Comparison of ENCODE assay signal across 18 cellular contexts in the genomic region with DNA sequence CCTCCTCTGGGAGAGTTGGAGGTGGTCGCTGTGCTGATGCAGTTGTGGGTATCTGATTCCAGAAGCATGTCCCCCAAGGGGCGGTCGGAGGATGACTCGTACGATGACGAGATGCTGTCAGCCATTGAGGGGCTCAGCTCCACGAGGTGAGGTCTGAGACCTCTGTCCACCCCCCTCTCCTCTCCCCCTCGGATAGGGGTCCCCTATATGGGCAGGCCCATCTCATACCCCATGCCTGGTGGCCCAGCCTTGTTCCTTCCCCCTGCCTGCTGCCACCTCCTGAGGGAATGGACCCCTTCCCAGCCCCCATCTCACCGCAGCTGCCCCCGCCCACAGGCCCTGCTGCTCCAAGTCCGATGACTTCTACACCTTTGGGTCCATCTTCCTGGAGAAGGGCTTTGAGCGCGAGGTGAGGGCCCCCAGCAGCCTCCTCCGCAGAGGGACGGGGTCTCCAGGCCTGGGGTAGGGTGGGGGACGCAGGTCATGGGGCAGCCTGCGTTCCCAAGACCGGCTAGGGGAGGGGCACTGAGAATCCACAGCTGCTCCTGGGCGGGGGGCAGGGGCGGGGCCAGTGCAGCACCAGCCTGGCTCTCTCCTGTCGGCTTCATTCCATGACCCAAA. TPM values are rescaled to one million over a fixed set of nuclear protein-coding genes. Genes with fewer than 3 reads are reported as not detected.
DNase-seq lines count a peak whose midpoint lies in the region; ATAC-seq, FAIRE-seq and TF ChIP-seq lines count a peak whose summit lies in the region.
"Had no signal": no experiment of that assay in that cellular context is flagged by ENCODE, and none has a peak within 500 bp of the region (broad histone marks: within the 10 kb centered on the region; RNA-seq: fewer than 3 reads in every experiment).

No MANE protein-coding gene starts in this region.

- H3K27ac Mint-ChIP-seq in activated CD4-positive, alpha-beta T cell treated with anti-CD3 and anti-CD28 coated beads for 36 hours: no peak overlapping the region
- no peak overlapping the region for H3K27ac Mint-ChIP-seq in progenitor cell of endocrine pancreas
- no peak overlapping the region for H3K27ac Mint-ChIP-seq in T-helper 17 cell
- peak overlapping the region in 1 of 7 donors; percentile 37 for H3K27ac Mint-ChIP-seq in CD4-positive, alpha-beta memory T cell
- H3K27ac Mint-ChIP-seq: brain had no signal

- no peak overlapping the region for H3K9ac ChIP-seq in H1 (replicated peaks in 1 of 4; ENCODE audit: extremely low read depth in 1 of 4, low read depth in 3 of 4, low read length in 3 of 4)

- CTCF ChIA-PET in activated CD4-positive, alpha-beta T cell treated with anti-CD3 and anti-CD28 coated beads for 36 hours (lab: Charles Lee): interaction anchor here (0.6 to 1.4 kb wide), 2 partner anchors 45 to 94 kb away, joined by 3 to 4 read pairs; no protein-coding TSS in a partner anchor
- CTCF ChIA-PET in H1 (lab: Charles Lee; ENCODE audit: partially characterized antibody): interaction anchor here (0.7 to 1.2 kb wide), 7 partner anchors 9 to 288 kb away, joined by 3 to 4 read pairs (median 3); no protein-coding TSS in a partner anchor
- CTCF ChIA-PET in CD4-positive, alpha-beta memory T cell (lab: Charles Lee; ENCODE audit: partially characterized antibody): interaction anchor here (2.0 kb wide), 1 partner anchor 40 kb away, joined by 7 read pairs; a partner anchor contains a TSS

- TF ChIP-seq POLR2A in GM12892 (IDR thresholded peaks at IDR 0.05; ENCODE audit: low read depth, low read length) (no peak), H1 (IDR thresholded peaks at IDR 0.05; ENCODE audit: control extremely low read depth in 1 of 2, low read depth in 2 of 2, low read length in 2 of 2) (no peak), esophagus muscularis mucosa (IDR thresholded peaks at IDR 0.05; ENCODE audit: low read depth) (no peak)

- intact Hi-C loops in activated CD4-positive, alpha-beta T cell treated with anti-CD3 and anti-CD28 coated beads for 36 hours (cut with DNase I, micrococcal nuclease): no loop called here
- intact Hi-C loops in esophagus muscularis mucosa (cut with DNase I): no loop called here
- intact Hi-C loops in CD4-positive, alpha-beta memory T cell (cut with micrococcal nuclease): no loop called here

- no peak overlapping the region for H2AK5ac ChIP-seq in H1 (ENCODE audit: low read depth, low read length)

- H3K4me1 ChIP-seq in H1 (replicated peaks in 1 of 4; ENCODE audit: control insufficient read depth in 3 of 4, insufficient read depth in 4 of 4, low read length in 3 of 4) (no peaks in the 10 kb centered on the region; a peak in 1 of 7 replicates), esophagus muscularis mucosa (peaks cover 3 to 25% (median 22%) of the 10 kb centered on the region in 4 donors)
- H3K4me1 ChIP-seq in CD4-positive, alpha-beta memory T cell (ENCODE audit: insufficient read depth, low read length): no peaks in the 10 kb centered on the region
- H3K4me1 ChIP-seq: foreskin keratinocyte, pancreas, SJCRH30 had no signal

- H2BK5ac ChIP-seq in H1 (ENCODE audit: low read depth, low read length): no peak overlapping the region

- H3K36me3 ChIP-seq in H1 (ENCODE audit: control insufficient read depth in 2 of 4, insufficient read depth in 4 of 4, low read length in 3 of 4): no peaks in the 10 kb centered on the region
- peaks cover 0 to 23% (median 2%) of the 10 kb centered on the region in 4 donors for H3K36me3 ChIP-seq in esophagus muscularis mucosa
- H3K36me3 ChIP-seq in CD4-positive, alpha-beta memory T cell (ENCODE audit: insufficient read depth, low read length): peaks cover 81% of the 10 kb centered on the region
- H3K36me3 ChIP-seq: BE2C, pancreas, SJCRH30 had no signal

- no peak overlapping the region for H2BK12ac ChIP-seq in H1 (ENCODE audit: low read depth, low read length)

- no peak for TF ChIP-seq RAD21 in H1 (IDR thresholded peaks at IDR 0.05 in 1 of 2, conservative IDR thresholded peaks at IDR 0.05 in 1 of 2; ENCODE audit: low read depth in 2 of 2, low read length in 2 of 2)

- H3K36me3 Mint-ChIP-seq in activated CD4-positive, alpha-beta T cell treated with anti-CD3 and anti-CD28 coated beads for 36 hours (ENCODE audit: low read depth): peaks cover 17% of the 10 kb centered on the region
- H3K36me3 Mint-ChIP-seq in progenitor cell of endocrine pancreas (ENCODE audit: insufficient read depth) (no peaks in the 10 kb centered on the region), T-helper 17 cell (ENCODE audit: low read depth) (peaks cover under 1% of the 10 kb centered on the region)
- H3K36me3 Mint-ChIP-seq in CD4-positive, alpha-beta memory T cell: peaks cover 17 to 56% of the 10 kb centered on the region in 2 donors
- H3K36me3 Mint-ChIP-seq: activated naive CD4-positive, alpha-beta T cell treated with anti-CD3 and anti-CD28 coated beads, Interleukin-2, amount 50 U/mL, for 72 hours; brain had no signal

- H3K9me3 ChIP-seq in H1 (ENCODE audit: insufficient read depth in 2 of 2, low read depth in 1 of 2, low read length in 1 of 2) (no peaks in the 10 kb centered on the region; a peak in 1 of 4 replicates), esophagus muscularis mucosa (no peaks in the 10 kb centered on the region), T-helper 17 cell (ENCODE audit: control insufficient read depth, low read length, poor library complexity, severe bottlenecking) (no peaks in the 10 kb centered on the region)
- no peaks in the 10 kb centered on the region for H3K9me3 ChIP-seq in CD4-positive, alpha-beta memory T cell (ENCODE audit: control insufficient read depth in 1 of 2, low read length in 2 of 2)
- H3K9me3 ChIP-seq: BE2C, pancreas, SJCRH30 had no signal

- H2BK20ac ChIP-seq in H1 (ENCODE audit: low read length): no peak overlapping the region

- no peak overlapping the region for H3K4ac ChIP-seq in H1 (replicated peaks; ENCODE audit: insufficient read length, low read depth, low read length)

- H3K27me3 Mint-ChIP-seq in activated CD4-positive, alpha-beta T cell treated with anti-CD3 and anti-CD28 coated beads for 36 hours: no peaks in the 10 kb centered on the region
- H3K27me3 Mint-ChIP-seq in progenitor cell of endocrine pancreas: no peaks in the 10 kb centered on the region
- no peaks in the 10 kb centered on the region for H3K27me3 Mint-ChIP-seq in T-helper 17 cell
- H3K27me3 Mint-ChIP-seq in CD4-positive, alpha-beta memory T cell: no peaks in the 10 kb centered on the region
- H3K27me3 Mint-ChIP-seq: brain had no signal

- H3K9me3 Mint-ChIP-seq in activated CD4-positive, alpha-beta T cell treated with anti-CD3 and anti-CD28 coated beads for 36 hours (ENCODE audit: low read depth): no peaks in the 10 kb centered on the region
- no peaks in the 10 kb centered on the region for H3K9me3 Mint-ChIP-seq in progenitor cell of endocrine pancreas (ENCODE audit: low read depth)
- no peaks in the 10 kb centered on the region for H3K9me3 Mint-ChIP-seq in CD4-positive, alpha-beta memory T cell
- H3K9me3 Mint-ChIP-seq: activated naive CD4-positive, alpha-beta T cell treated with anti-CD3 and anti-CD28 coated beads, Interleukin-2, amount 50 U/mL, for 72 hours; brain had no signal

- no peak overlapping the region; the same call in 1 of the 2 replicates for H3K18ac ChIP-seq in H1 (ENCODE audit: extremely low read depth, low read length)

- H4K20me1 ChIP-seq in H1 (replicated peaks in 1 of 2; ENCODE audit: control insufficient read depth in 1 of 2, insufficient read depth in 2 of 2, low read length in 2 of 2): no peaks in the 10 kb centered on the region

- no peak for TF ChIP-seq CTCF in H1 (IDR thresholded peaks at IDR 0.05; ENCODE audit: control extremely low read depth in 1 of 3, insufficient read depth in 1 of 3, low read depth in 1 of 3, low read length in 3 of 3)
- no peak for TF ChIP-seq CTCF in progenitor cell of endocrine pancreas (IDR thresholded peaks at IDR 0.05; ENCODE audit: unreplicated experiment)
- TF ChIP-seq CTCF in esophagus muscularis mucosa (IDR thresholded peaks at IDR 0.05): no peak

- H3K4me3 ChIP-seq in H1 (ENCODE audit: extremely low read depth in 1 of 4, insufficient read depth in 2 of 4, low read depth in 3 of 4, low read length in 4 of 4) (no peak overlapping the region), esophagus muscularis mucosa (no peak overlapping the region)
- no peak overlapping the region for H3K4me3 ChIP-seq in CD4-positive, alpha-beta memory T cell (ENCODE audit: low read length in 2 of 2)
- H3K4me3 ChIP-seq: pancreas, SJCRH30 had no signal

- H3K23ac ChIP-seq in H1 (ENCODE audit: insufficient read length): no peak overlapping the region

- H3K79me1 ChIP-seq in H1 (ENCODE audit: low read depth, low read length): no peaks in the 10 kb centered on the region

- H2BK120ac ChIP-seq in H1 (replicated peaks; ENCODE audit: low read depth, low read length): no peak overlapping the region

- H4K8ac ChIP-seq in H1 (ENCODE audit: extremely low read depth, insufficient read depth, low read length): peak overlapping the region; percentile 51

- no peak overlapping the region for H4K5ac ChIP-seq in H1 (ENCODE audit: insufficient read length, low read depth, low read length)

- H3K27ac ChIP-seq in H1 (ENCODE audit: low read depth, low read length) (no peak overlapping the region), esophagus muscularis mucosa (replicated peaks in 1 of 4) (no peak overlapping the region)
- H3K27ac ChIP-seq in CD4-positive, alpha-beta memory T cell (ENCODE audit: low read depth, low read length): no peak overlapping the region
- H3K27ac ChIP-seq: foreskin keratinocyte, pancreas, SJCRH30 had no signal

- no peak for ATAC-seq in activated CD4-positive, alpha-beta T cell treated with anti-CD3 and anti-CD28 coated beads for 36 hours
- no peak for ATAC-seq in T-helper 17 cell
- ATAC-seq: activated naive CD4-positive, alpha-beta T cell treated with anti-CD3 and anti-CD28 coated beads, Interleukin-2, amount 50 U/mL, for 72 hours; foreskin keratinocyte; pancreas had no signal

- H3K4me1 Mint-ChIP-seq in activated CD4-positive, alpha-beta T cell treated with anti-CD3 and anti-CD28 coated beads for 36 hours: peaks cover 2% of the 10 kb centered on the region
- H3K4me1 Mint-ChIP-seq in progenitor cell of endocrine pancreas (ENCODE audit: low read depth) (peaks cover 11% of the 10 kb centered on the region), T-helper 17 cell (peaks cover 11% of the 10 kb centered on the region)
- H3K4me1 Mint-ChIP-seq in CD4-positive, alpha-beta memory T cell: peaks cover 0 to 11% (median 4%) of the 10 kb centered on the region in 4 donors

- 90% methylated on average over 15 of the region's 21 CpGs; no CpG with 5 or more reads in 1 of the 2 experiments for WGBS in H1 (ENCODE audit: extremely low coverage in 1 of 2, insufficient coverage in 1 of 2, insufficient read length in 1 of 2, insufficient replicate concordance in 2 of 2, low coverage in 1 of 2, low lambda C conversion rate in 2 of 2, missing lambda C conversion rate in 1 of 2), 2 experiments
- WGBS in esophagus muscularis mucosa: 83% methylated on average over 18 of the region's 21 CpGs

- H3K4me3 Mint-ChIP-seq in activated CD4-positive, alpha-beta T cell treated with anti-CD3 and anti-CD28 coated beads for 36 hours: no peak overlapping the region
- no peak overlapping the region for H3K4me3 Mint-ChIP-seq in progenitor cell of endocrine pancreas (ENCODE audit: low read depth)
- no peak overlapping the region for H3K4me3 Mint-ChIP-seq in T-helper 17 cell
- H3K4me3 Mint-ChIP-seq in CD4-positive, alpha-beta memory T cell: no peak overlapping the region
- H3K4me3 Mint-ChIP-seq: brain had no signal

- H3K14ac ChIP-seq in H1 (ENCODE audit: insufficient read length): no peak overlapping the region

- POLR2A ChIA-PET in activated CD4-positive, alpha-beta T cell treated with anti-CD3 and anti-CD28 coated beads for 36 hours (lab: Charles Lee): no interaction called here
- POLR2A ChIA-PET in H1 (lab: Charles Lee; ENCODE audit: partially characterized antibody): interaction anchor here (0.8 to 1.2 kb wide), 3 partner anchors 11 to 154 kb away, joined by 3 to 4 read pairs (median 3); no protein-coding TSS in a partner anchor
- POLR2A ChIA-PET in CD4-positive, alpha-beta memory T cell (lab: Charles Lee; ENCODE audit: partially characterized antibody): interaction anchor here (0.8 to 3.2 kb wide), 5 partner anchors 8 to 38 kb away, joined by 3 to 8 read pairs (median 4); no protein-coding TSS in a partner anchor

- TF ChIP-seq EP300 in H1 (IDR thresholded peaks at IDR 0.05; ENCODE audit: borderline replicate concordance in 1 of 2, low read depth in 2 of 2, low read length in 2 of 2): no peak
- TF ChIP-seq EP300 in esophagus muscularis mucosa (IDR thresholded peaks at IDR 0.05): no peak

- H3K56ac ChIP-seq in H1 (replicated peaks; ENCODE audit: insufficient read length, low read depth, low read length): no peak overlapping the region

- no peak overlapping the region for H2AFZ ChIP-seq in H1 (ENCODE audit: low read length)

- FAIRE-seq in GM12892 (lab: Jason Lieb, UNC): no peak
- FAIRE-seq in H1 (lab: Jason Lieb, UNC): no peak
- FAIRE-seq: D721Med, pancreas had no signal

- no peaks in the 10 kb centered on the region for H3K79me2 ChIP-seq in H1 (ENCODE audit: control insufficient read depth in 1 of 2, insufficient read depth in 2 of 2, low read length in 2 of 2)

- DNase-seq in activated CD4-positive, alpha-beta T cell treated with anti-CD3 and anti-CD28 coated beads for 36 hours: peak; percentile 5
- no peak for DNase-seq in activated CD4-positive, alpha-beta T cell treated with anti-CD3 and anti-CD28 coated beads, Interleukin-2, amount 50 U/mL, for 48 hours
- DNase-seq in GM12892 (ENCODE audit: insufficient read length) (peak; percentile 19), H1 (ENCODE audit: low read depth in 1 of 2, low spot score in 2 of 2) (no peak), progenitor cell of endocrine pancreas (ENCODE audit: low spot score, unreplicated experiment) (peak; percentile 6), esophagus muscularis mucosa (ENCODE audit: extremely low spot score) (no peak), T-helper 17 cell (no peak)
- DNase-seq in CD4-positive, alpha-beta memory T cell: no peak
- DNase-seq: BE2C; foreskin keratinocyte; NCI-H1417; NCI-H69; stimulated activated CD4-positive, alpha-beta T cell treated with anti-CD3 and anti-CD28 coated beads, Interleukin-4, amount 100 ng/mL, for 24 hours had no signal

- no peak overlapping the region for H4K91ac ChIP-seq in H1 (replicated peaks; ENCODE audit: insufficient read length, low read length)

- H2BK15ac ChIP-seq in H1 (ENCODE audit: low read length): no peak overlapping the region

- H3K27me3 ChIP-seq in H1 (replicated peaks in 1 of 4; ENCODE audit: control insufficient read depth in 3 of 4, extremely low read depth in 1 of 4, insufficient read depth in 3 of 4, low read length in 3 of 4) (no peaks in the 10 kb centered on the region), esophagus muscularis mucosa (no peaks in the 10 kb centered on the region)
- H3K27me3 ChIP-seq in CD4-positive, alpha-beta memory T cell (ENCODE audit: insufficient read depth, low read length): no peaks in the 10 kb centered on the region
- H3K27me3 ChIP-seq: BE2C, foreskin keratinocyte, pancreas, SJCRH30 had no signal

- H3K23me2 ChIP-seq in H1 (ENCODE audit: low read depth, low read length): no peaks in the 10 kb centered on the region

- no peak overlapping the region for H3K4me2 ChIP-seq in H1 (ENCODE audit: insufficient read depth in 1 of 2, low read depth in 2 of 2, low read length in 2 of 2)

RNA-seq across cellular contexts. Expression of a gene that starts 39.2 kb away (rescaled TPM):
- total RNA-seq in activated CD4-positive, alpha-beta T cell treated with anti-CD3 and anti-CD28 coated beads for 36 hours: 10 to 100 TPM; 51.8 to 85.3 TPM
- polyA plus RNA-seq in GM12892 (2012; ENCODE audit: missing spikeins): 21.9 TPM
- total RNA-seq in H1 (2021; fragmentation: NEBNext Ultra II Directional; extraction: Animal tissue kit (Norgen Biotek cat#: 25700)): 4.7 and 5.1 TPM in 2 replicates
- 2.4 and 5.5 TPM in 2 replicates for polyA plus RNA-seq in H1 (2011; rRNA removed)
- 4.9 TPM for polyA plus RNA-seq in H1 (2011; cell fraction: cytosol; rRNA removed)
- polyA plus RNA-seq in H1 (2011; cell fraction: nucleus; rRNA removed): 13.5 TPM
- polyA plus RNA-seq in H1 (2012, experiment 1 of 2): 2.0 to 4.3 TPM (median 2.9 TPM) in 4 replicates
- 0.45 TPM for polyA plus RNA-seq in H1 (2012, experiment 2 of 2)
- 1.8 TPM for polyA plus RNA-seq in H1 (2013, experiment 1 of 2)
- 1.7 TPM for polyA plus RNA-seq in H1 (2013, experiment 2 of 2)
- polyA minus RNA-seq in H1 (2011; rRNA and poly(A)+ RNA removed): 6.9 and 7.2 TPM in 2 replicates
- polyA minus RNA-seq in H1 (2011; cell fraction: cytosol; rRNA and poly(A)+ RNA removed): 7.3 TPM
- polyA minus RNA-seq in H1 (2011; cell fraction: nucleus; rRNA and poly(A)+ RNA removed): 6.4 TPM
- 16.8 and 17.0 TPM in 2 replicates for total RNA-seq in progenitor cell of endocrine pancreas
- total RNA-seq in esophagus muscularis mucosa: 10 to 100 TPM; 12.3 to 17.4 (median 15.6) TPM
- total RNA-seq in T-helper 17 cell: 100 to 1,000 TPM; 187 to 203 TPM
- total RNA-seq in CD4-positive, alpha-beta memory T cell: 100 to 1,000 TPM; 230 to 235 TPM
- polyA plus RNA-seq in CD4-positive, alpha-beta memory T cell: 10 to 100 TPM; 34.8 to 69.7 TPM

Comparison
In these comparisons a context has a peak if more than half of its experiments do, and no peak if none do; other contexts are left out.
1. DNase-seq: peak in activated CD4-positive, alpha-beta T cell treated with anti-CD3 and anti-CD28 coated beads for 36 hours (single experiment), GM12892 (single experiment) and progenitor cell of endocrine pancreas (single experiment); none in activated CD4-positive, alpha-beta T cell treated with anti-CD3 and anti-CD28 coated beads, Interleukin-2, amount 50 U/mL, for 48 hours (0 of 2), H1 (0 of 2), esophagus muscularis mucosa (single experiment), T-helper 17 cell (0 of 3) and CD4-positive, alpha-beta memory T cell (0 of 5).